In the genomic region with DNA sequence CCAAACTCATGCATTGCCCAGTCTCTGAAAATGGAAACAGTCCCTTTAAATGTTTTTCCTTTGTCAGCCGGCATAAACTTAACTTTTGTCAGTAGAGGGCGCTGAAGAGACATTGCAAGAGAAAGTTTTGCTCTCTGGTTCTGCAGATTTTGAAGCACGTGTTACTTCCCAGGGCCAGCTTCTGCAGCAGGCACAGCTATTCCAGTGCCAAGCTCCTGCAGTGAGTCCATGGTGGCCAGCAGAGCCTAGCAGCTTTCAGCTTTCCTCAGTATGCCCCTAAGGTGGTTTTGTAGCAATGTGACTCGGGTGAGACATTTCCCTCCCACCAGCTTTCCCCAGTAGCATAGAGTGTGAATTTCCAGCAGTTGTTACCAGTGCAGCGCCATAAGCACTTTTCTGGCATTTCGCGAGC, we compare ENCODE assay signal across 8 cellular contexts. TPM values are rescaled to one million over a fixed set of nuclear protein-coding genes. Genes with fewer than 3 reads are reported as not detected.
A peak's percentile ranks its signal among the peaks of the same experiment; 100 is the strongest.
DNase-seq lines count a peak whose midpoint lies in the region; ATAC-seq and TF ChIP-seq lines count a peak whose summit lies in the region.

No MANE protein-coding gene starts in this region.

- H3K27me3 ChIP-seq in brain microvascular endothelial cell (replicated peaks) (no peaks in the 10 kb centered on the region), spleen (replicated peaks in 1 of 7) (no peaks in the 10 kb centered on the region)

- H3K4me3 ChIP-seq in brain microvascular endothelial cell (ENCODE audit: low read depth, low read length) (no peak overlapping the region), spleen (peak overlapping the region in 1 of 8 donors; percentile 24)

- no peaks in the 10 kb centered on the region for H3K36me3 ChIP-seq in brain microvascular endothelial cell (replicated peaks)
- H3K36me3 ChIP-seq in spleen = no peaks in the 10 kb centered on the region

- in situ Hi-C loops in brain microvascular endothelial cell (cut with HindIII; ENCODE audit: low pct_ligation_motif_present, low sequenced_read_pairs) = no loop called here

- peak; percentile 55 for ATAC-seq in HG02870 (IDR thresholded peaks at IDR 0.05; ENCODE audit: unreplicated experiment)

- H3K9me3 ChIP-seq in spleen = no peaks in the 10 kb centered on the region

- intact Hi-C loops in spleen (cut with DNase I; ENCODE audit: low total_unique reads) = loop anchor here (5.0 kb wide), 1 partner anchor 60 kb away; no protein-coding TSS in a partner anchor

- WGBS in spleen, 5 donors = 39 to 44% (median 43%) methylated on average over 7 of the region's 7 CpGs

- DNase-seq in activated gamma-delta T cell treated with Interleukin-2 at 50 U/mL for 16 hours (peak; percentile 47), activated gamma-delta T cell (lab: John Stamatoyannopoulos, UW) (no peak), NCI-H1694 (lab: John Stamatoyannopoulos, UW) (peak; percentile 49), T-helper 22 cell (ENCODE audit: low read depth) (peak; percentile 20), brain microvascular endothelial cell (peak; percentile 80), iPS-NIHi7 (ENCODE audit: extremely low spot score) (peak; percentile 68), spleen (peak; percentile 79)

- H3K27ac ChIP-seq in brain microvascular endothelial cell = no peak overlapping the region
- H3K27ac ChIP-seq in spleen = peak overlapping the region in 3 of 8 donors; percentile 30 to 91 (median 84)

- TF ChIP-seq POLR2A in spleen (IDR thresholded peaks at IDR 0.05) = no peak

- peak; percentile 84 for TF ChIP-seq CTCF in brain microvascular endothelial cell (IDR thresholded peaks at IDR 0.05; ENCODE audit: low read depth, low read length, missing control alignments)
- peak; percentile 50 to 90 (median 80) for TF ChIP-seq CTCF in spleen (IDR thresholded peaks at IDR 0.05 in 8 of 11, conservative IDR thresholded peaks at IDR 0.05 in 3 of 11)

- H3K4me1 ChIP-seq in spleen = peaks cover 5 to 56% (median 43%) of the 10 kb centered on the region in 6 donors

RNA-seq across cellular contexts. Expression of a gene that starts 2.6 kb away (rescaled TPM):
- 10 to 100 TPM; 23.3 to 60.3 (median 37.4) TPM for total RNA-seq in spleen
- 10 to 100 TPM; 10.3 to 15.9 (median 10.6) TPM for polyA plus RNA-seq in spleen

RNA-seq across cellular contexts. Expression of a gene that starts 32.0 kb away (rescaled TPM):
- total RNA-seq in spleen = 10 to 100 TPM; 32.3 to 96.1 (median 76.0) TPM
- polyA plus RNA-seq in spleen = 100 to 1,000 TPM in 1 of 3 donors, 10 to 100 TPM in 2; 45.0 to 107 (median 93.4) TPM
